In the genomic region with DNA sequence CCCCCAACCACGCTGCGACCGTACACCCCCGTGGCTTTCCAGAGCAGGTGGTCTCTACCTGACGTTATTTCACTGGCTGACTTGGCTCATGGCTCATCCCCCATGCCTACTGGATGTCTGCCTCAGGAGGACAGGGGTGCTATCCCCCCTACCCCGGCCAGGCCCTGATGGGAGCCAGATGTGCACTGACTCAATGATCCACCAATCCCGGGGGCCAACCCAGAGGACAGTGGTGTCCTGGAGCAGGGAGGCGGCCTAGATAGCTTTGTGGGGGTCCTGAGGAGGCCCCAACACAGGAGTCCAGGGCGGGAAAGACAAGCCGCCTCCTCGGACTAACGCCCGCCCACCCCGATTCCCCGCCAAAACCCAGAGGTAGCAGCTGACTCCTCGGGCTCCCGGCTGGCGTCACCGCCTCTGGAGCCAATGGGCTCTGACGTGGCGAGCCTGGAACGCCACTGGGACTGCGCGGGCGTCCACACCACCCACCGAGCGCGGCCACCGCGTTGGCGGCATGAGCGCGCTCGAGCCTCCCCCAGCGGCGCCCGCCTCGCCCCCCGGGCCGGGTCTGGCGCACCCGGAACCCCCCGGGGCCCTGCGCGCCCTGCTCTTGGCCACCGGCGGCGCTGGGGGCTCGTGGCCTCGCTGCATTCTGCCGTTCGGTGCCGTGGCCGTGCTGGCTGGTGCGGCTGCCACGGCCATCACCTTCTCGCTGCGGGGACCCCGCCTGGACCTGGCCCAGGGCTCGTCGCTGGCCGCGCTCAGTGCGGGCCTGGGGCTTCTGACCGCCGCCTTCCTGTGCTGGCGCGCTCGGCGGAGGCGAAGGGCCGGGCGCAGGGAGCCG, we compare ENCODE assay signal across 8 cellular contexts. TPM values are rescaled to one million over a fixed set of nuclear protein-coding genes. Genes with fewer than 3 reads are reported as not detected.
DNase-seq lines count a peak whose midpoint lies in the region; ATAC-seq, FAIRE-seq and TF ChIP-seq lines count a peak whose summit lies in the region.

No MANE protein-coding gene starts in this region.

- intact Hi-C loops in kidney (cut with DNase I) = no loop called here

- peaks cover 6% of the 10 kb centered on the region for H3K4me1 Mint-ChIP-seq in HFFc6 (ENCODE audit: low read depth)
- H3K4me1 Mint-ChIP-seq in stimulated activated naive CD8-positive, alpha-beta T cell treated with anti-CD3 and anti-CD28 coated beads, Interleukin-15, amount 100 ng/mL, for 72 hours = peaks cover 40% of the 10 kb centered on the region

- peak overlapping the region; percentile 59 for H3K27ac ChIP-seq in caudate nucleus (ENCODE audit: low read depth, low read length)
- H3K27ac ChIP-seq in kidney (ENCODE audit: low read depth in 2 of 2, low read length in 2 of 2) = no peak overlapping the region

- no peak overlapping the region for H3K27ac Mint-ChIP-seq in HFFc6
- no peak overlapping the region for H3K27ac Mint-ChIP-seq in stimulated activated naive CD8-positive, alpha-beta T cell treated with anti-CD3 and anti-CD28 coated beads, Interleukin-15, amount 100 ng/mL, for 72 hours

- no peak overlapping the region for H3K9ac ChIP-seq in kidney (ENCODE audit: low read length in 2 of 2)

- ATAC-seq in stimulated activated naive CD8-positive, alpha-beta T cell treated with anti-CD3 and anti-CD28 coated beads, Interleukin-15, amount 100 ng/mL, for 72 hours = peak; percentile 36
- no peak for ATAC-seq in GM19395 (IDR thresholded peaks at IDR 0.05; ENCODE audit: unreplicated experiment)
- ATAC-seq in GM18861 (IDR thresholded peaks at IDR 0.05; ENCODE audit: unreplicated experiment) = no peak

- peak overlapping the region in 1 of 2 donors; percentile 43 for H3K4me3 ChIP-seq in kidney (ENCODE audit: low read length in 2 of 2)

- H3K4me3 Mint-ChIP-seq in HFFc6 = peak overlapping the region; percentile 62
- H3K4me3 Mint-ChIP-seq in stimulated activated naive CD8-positive, alpha-beta T cell treated with anti-CD3 and anti-CD28 coated beads, Interleukin-15, amount 100 ng/mL, for 72 hours = peak overlapping the region in 1 of 2 donors; percentile 64

- H3K9me3 Mint-ChIP-seq in HFFc6 = no peaks in the 10 kb centered on the region
- no peaks in the 10 kb centered on the region for H3K9me3 Mint-ChIP-seq in stimulated activated naive CD8-positive, alpha-beta T cell treated with anti-CD3 and anti-CD28 coated beads, Interleukin-15, amount 100 ng/mL, for 72 hours

- H3K36me3 ChIP-seq in kidney (ENCODE audit: control insufficient read depth in 1 of 2, insufficient read depth in 2 of 2, low read length in 2 of 2) = no peaks in the 10 kb centered on the region

- no peaks in the 10 kb centered on the region for H3K36me3 Mint-ChIP-seq in HFFc6 (ENCODE audit: low read depth)

- DNase-seq in D341Med (ENCODE audit: low spot score) (peak; percentile 80), HFFc6 (peak; percentile 46), NCI-H82 treated with DMSO at 0.1 percent for 48 hours (lab: John Stamatoyannopoulos, UW; ENCODE audit: unreplicated experiment) (peak; percentile 59), caudate nucleus (lab: John Stamatoyannopoulos, UW) (peak in 40 of 61 donors; percentile 8 to 81 (median 40)), kidney (peak; percentile 91)
- no peak for DNase-seq in stimulated activated naive CD8-positive, alpha-beta T cell treated with anti-CD3 and anti-CD28 coated beads, Interleukin-15, amount 100 ng/mL, for 72 hours

- peaks cover 0 to 17% of the 10 kb centered on the region in 2 donors for H3K4me1 ChIP-seq in kidney (ENCODE audit: control insufficient read depth in 1 of 2, insufficient read depth in 1 of 2, low read depth in 1 of 2, low read length in 2 of 2)

- H3K27me3 Mint-ChIP-seq in HFFc6 (ENCODE audit: insufficient read depth) = peaks cover 4% of the 10 kb centered on the region
- H3K27me3 Mint-ChIP-seq in stimulated activated naive CD8-positive, alpha-beta T cell treated with anti-CD3 and anti-CD28 coated beads, Interleukin-15, amount 100 ng/mL, for 72 hours = peaks cover 51% of the 10 kb centered on the region

- no peak for FAIRE-seq in kidney (lab: Jason Lieb, UNC)

- no peaks in the 10 kb centered on the region for H3K9me3 ChIP-seq in kidney (ENCODE audit: control insufficient read depth in 1 of 2, low read length in 2 of 2)

- peak; percentile 35; the same call in 1 of the 2 replicates for TF ChIP-seq CTCF in HFFc6 (IDR thresholded peaks at IDR 0.05)
- no peak for TF ChIP-seq CTCF in kidney (IDR thresholded peaks at IDR 0.05; ENCODE audit: borderline replicate concordance, extremely low read depth, insufficient read depth)

RNA-seq across cellular contexts. Expression of gene NTN3, which starts 3.6 kb away (rescaled TPM):
- under 1 TPM; 0.22 to 0.47 (median 0.33) TPM for total RNA-seq in HFFc6 (2021; fragmentation: NEBNext Ultra II Directional; extraction: Animal tissue kit (Norgen Biotek cat#: 25700))
- 0.28 TPM for total RNA-seq in kidney
- polyA plus RNA-seq in kidney (ENCODE audit: insufficient read depth, low read depth, low replicate concordance) = not detected

RNA-seq across cellular contexts. Expression of gene TBC1D24, which starts 7.4 kb away (rescaled TPM):
- 10 to 100 TPM; 15.8 to 30.3 (median 19.0) TPM for total RNA-seq in HFFc6 (2021; fragmentation: NEBNext Ultra II Directional; extraction: Animal tissue kit (Norgen Biotek cat#: 25700))
- total RNA-seq in kidney = 25.7 TPM
- polyA plus RNA-seq in kidney (ENCODE audit: insufficient read depth, low read depth, low replicate concordance) = 23.9 TPM

RNA-seq across cellular contexts. Expression of gene TEDC2, which starts 7.6 kb away (rescaled TPM):
- 1 to 10 TPM; 3.6 to 8.3 (median 8.0) TPM for total RNA-seq in HFFc6 (2021; fragmentation: NEBNext Ultra II Directional; extraction: Animal tissue kit (Norgen Biotek cat#: 25700))
- 1.4 TPM for total RNA-seq in kidney
- 1.7 TPM for polyA plus RNA-seq in kidney (ENCODE audit: insufficient read depth, low read depth, low replicate concordance)

RNA-seq across cellular contexts. Expression of gene CCNF, which starts 38.3 kb away (rescaled TPM):
- 10 to 100 TPM; 10.9 to 22.3 (median 19.8) TPM for total RNA-seq in HFFc6 (2021; fragmentation: NEBNext Ultra II Directional; extraction: Animal tissue kit (Norgen Biotek cat#: 25700))
- 2.9 TPM for total RNA-seq in kidney
- 0.77 TPM for polyA plus RNA-seq in kidney (ENCODE audit: insufficient read depth, low read depth, low replicate concordance)

RNA-seq across cellular contexts. Expression of gene ATP6V0C, which starts 46.2 kb away (rescaled TPM):
- 100 to 1,000 TPM; 303 to 341 (median 309) TPM for total RNA-seq in HFFc6 (2021; fragmentation: NEBNext Ultra II Directional; extraction: Animal tissue kit (Norgen Biotek cat#: 25700))
- 303 TPM for total RNA-seq in kidney
- polyA plus RNA-seq in kidney (ENCODE audit: insufficient read depth, low read depth, low replicate concordance) = 520 TPM

Comparison
In these comparisons a context has a peak if more than half of its experiments do, and no peak if none do; other contexts are left out.
1. DNase-seq: peak in D341Med (single experiment), HFFc6 (single experiment), NCI-H82 treated with DMSO at 0.1 percent for 48 hours (single experiment), caudate nucleus (40 of 61) and kidney (single experiment); none in stimulated activated naive CD8-positive, alpha-beta T cell treated with anti-CD3 and anti-CD28 coated beads, Interleukin-15, amount 100 ng/mL, for 72 hours (0 of 2).